ENCODE assay signal across 4 cellular contexts in the genomic region with DNA sequence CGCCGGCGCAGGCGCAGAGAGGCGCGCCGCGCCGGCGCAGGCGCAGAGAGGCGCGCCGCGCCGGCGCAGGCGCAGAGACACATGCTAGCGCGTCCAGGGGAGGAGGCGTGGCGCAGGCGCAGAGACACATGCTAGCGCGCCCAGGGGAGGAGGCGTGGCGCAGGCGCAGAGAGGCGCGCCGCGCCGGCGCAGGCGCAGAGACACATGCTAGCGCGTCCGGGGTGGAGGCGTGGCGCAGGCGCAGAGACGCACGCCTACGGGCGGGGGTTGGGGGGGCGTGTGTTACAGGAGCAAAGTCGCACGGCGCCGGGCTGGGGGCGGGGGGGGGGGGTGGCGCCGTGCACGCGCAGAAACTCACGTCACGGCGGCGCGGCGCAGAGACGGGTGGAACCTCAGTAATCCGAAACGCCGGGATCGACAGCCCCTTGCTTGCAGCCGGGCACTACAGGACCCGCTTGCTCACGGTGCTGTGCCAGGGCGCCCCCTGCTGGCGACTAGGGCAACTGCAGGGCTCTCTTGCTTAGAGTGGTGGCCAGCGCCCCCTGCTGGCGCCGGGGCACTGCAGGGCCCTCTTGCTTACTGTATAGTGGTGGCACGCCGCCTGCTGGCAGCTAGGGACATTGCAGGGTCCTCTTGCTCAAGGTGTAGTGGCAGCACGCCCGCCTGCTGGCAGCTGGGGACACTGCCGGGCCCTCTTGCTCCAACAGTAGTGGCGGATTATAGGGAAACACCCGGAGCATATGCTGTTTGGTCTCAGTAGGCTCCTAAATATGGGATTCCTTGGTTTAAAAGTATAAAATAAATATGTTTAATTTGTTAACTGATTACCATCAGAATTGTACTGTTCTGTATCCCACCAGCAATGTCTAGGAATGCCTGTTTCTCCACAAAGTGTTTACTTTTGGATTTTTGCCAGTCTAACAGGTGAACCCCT. TPM values are rescaled to one million over a fixed set of nuclear protein-coding genes. Genes with fewer than 3 reads are reported as not detected.
"Had no signal": no experiment of that assay in that cellular context is flagged by ENCODE, and none has a peak within 500 bp of the region (broad histone marks: within the 10 kb centered on the region; RNA-seq: fewer than 3 reads in every experiment).

No MANE protein-coding gene starts in this region.

RNA-seq across cellular contexts. Expression of gene IQSEC3, which starts 55.4 kb away (rescaled TPM):
- total RNA-seq: bronchial epithelial cell, foreskin keratinocyte, mammary epithelial cell, myocyte had no signal
- polyA plus RNA-seq: foreskin keratinocyte, mammary epithelial cell had no signal
